ENCODE assay signal across 8 cellular contexts in genomic region chr11:102451041-102451692, GRCh38. TPM values are rescaled to one million over a fixed set of nuclear protein-coding genes. Genes with fewer than 3 reads are reported as not detected.
A peak's percentile ranks its signal among the peaks of the same experiment; 100 is the strongest.
DNase-seq lines count a peak whose midpoint lies in the region; ATAC-seq and TF ChIP-seq lines count a peak whose summit lies in the region.

No MANE protein-coding gene starts in this region.

- peak overlapping the region; percentile 18 to 47; a peak in 1 of 4 replicates for H4K8ac ChIP-seq in IMR-90 (ENCODE audit: low read depth in 2 of 2, low read length in 2 of 2)

- H3K23ac ChIP-seq in IMR-90 (ENCODE audit: low read depth, low read length): peak overlapping the region; percentile 69

- peaks cover 3% of the 10 kb centered on the region for H3K36me3 ChIP-seq in IMR-90 (ENCODE audit: control insufficient read depth, insufficient read depth, low read length)

- no peak for ATAC-seq in IMR-90 (ENCODE audit: low read depth)
- ATAC-seq in HG03025 (IDR thresholded peaks at IDR 0.05; ENCODE audit: low FRiP score, unreplicated experiment): no peak
- ATAC-seq in GM18498 (IDR thresholded peaks at IDR 0.05; ENCODE audit: unreplicated experiment): no peak

- TF ChIP-seq CTCF in 22Rv1 (IDR thresholded peaks at IDR 0.05) (no peak), IMR-90 (conservative IDR thresholded peaks at IDR 0.05; ENCODE audit: low read depth, low read length) (no peak), cardiac fibroblast (IDR thresholded peaks at IDR 0.05; ENCODE audit: low read depth, low read length) (no peak)

- peak overlapping the region; percentile 85; the same call in 1 of the 2 replicates for H3K4ac ChIP-seq in IMR-90 (ENCODE audit: low read depth, low read length)

- H3K4me1 ChIP-seq in IMR-90 (ENCODE audit: control insufficient read depth, insufficient read depth, low read length): peaks cover 17% of the 10 kb centered on the region
- H3K4me1 ChIP-seq in mononuclear cell (ENCODE audit: insufficient read depth, low read length): peaks cover 72% of the 10 kb centered on the region

- peak overlapping the region; percentile 13; the same call in 1 of the 2 replicates for H2BK20ac ChIP-seq in IMR-90 (ENCODE audit: low read depth, low read length)

- H2AK9ac ChIP-seq in IMR-90 (replicated peaks; ENCODE audit: low read depth, low read length, poor library complexity): peak overlapping the region; percentile 67

- peak overlapping the region; percentile 67 for H2BK120ac ChIP-seq in IMR-90 (ENCODE audit: low read depth, low read length)

- peak overlapping the region; percentile 92 for H2AFZ ChIP-seq in IMR-90 (replicated peaks; ENCODE audit: low read length, poor library complexity)

- in situ Hi-C loops in IMR-90 (cut with MboI; ENCODE audit: low sequenced_read_pairs): no loop called here

- peak overlapping the region; percentile 59; the same call in 1 of the 3 replicates for H2BK15ac ChIP-seq in IMR-90 (ENCODE audit: low read depth, low read length)

- no peak for TF ChIP-seq POLR2A in IMR-90 (IDR thresholded peaks at IDR 0.05; ENCODE audit: low read depth, low read length)

- peak overlapping the region; percentile 73; the same call in 1 of the 2 replicates for H3K56ac ChIP-seq in IMR-90 (ENCODE audit: extremely low read depth, insufficient read depth, low read length)

- BruUV-seq in IMR-90 (replicated peaks; lab: Mats Ljungman, UMichigan): TSS peak; percentile 31

- peak overlapping the region; percentile 95; the same call in 1 of the 2 replicates for H3K18ac ChIP-seq in IMR-90 (ENCODE audit: low read depth, low read length)

- H2BK5ac ChIP-seq in IMR-90 (ENCODE audit: low read depth, low read length, poor library complexity, severe bottlenecking): peak overlapping the region; percentile 83

- H4K20me1 ChIP-seq in IMR-90 (ENCODE audit: insufficient read depth, low read length): peaks cover 6% of the 10 kb centered on the region; the same call in 1 of the 2 replicates

- 0 out of 2 replicates have a peak overlapping the region, but pooled peaks have one; percentile 6 for H2AK5ac ChIP-seq in IMR-90 (ENCODE audit: low read depth, low read length)

- H3K9me3 ChIP-seq in IMR-90 (ENCODE audit: control insufficient read depth, insufficient read depth, low read length) (no peaks in the 10 kb centered on the region), mononuclear cell (ENCODE audit: low read depth, low read length) (no peaks in the 10 kb centered on the region)

- peak overlapping the region; percentile 81; the same call in 1 of the 2 replicates for H4K5ac ChIP-seq in IMR-90 (ENCODE audit: low read depth, low read length)

- POLR2A ChIA-PET in IMR-90 (lab: Charles Lee; ENCODE audit: unreplicated experiment): interaction anchor here (0.6 kb wide), 1 partner anchor 12 kb away, joined by 5 read pairs; no protein-coding TSS in a partner anchor

- no peak overlapping the region for H4K91ac ChIP-seq in IMR-90 (ENCODE audit: insufficient read depth, low read depth, low read length)

- dilution Hi-C loops in IMR-90 (cut with HindIII; ENCODE audit: low sequenced_read_pairs, unreplicated experiment): no loop called here

- peak overlapping the region; percentile 97 for H3K4me2 ChIP-seq in IMR-90 (ENCODE audit: low read depth, low read length)

- H3K4me3 ChIP-seq in IMR-90 (ENCODE audit: insufficient read depth, low read depth, low read length) (peak overlapping the region; percentile 94), cardiac fibroblast (replicated peaks in 1 of 2; ENCODE audit: low read depth in 2 of 2, low read length in 2 of 2) (peak overlapping the region; percentile 87 to 89), mononuclear cell (ENCODE audit: low read length) (peak overlapping the region; percentile 73)

- peak overlapping the region; percentile 93 for H3K9ac ChIP-seq in IMR-90 (ENCODE audit: low read depth, low read length)

- peaks cover 8% of the 10 kb centered on the region; the same call in 1 of the 2 replicates for H3K9me1 ChIP-seq in IMR-90 (ENCODE audit: insufficient read depth, low read length)

- no peaks in the 10 kb centered on the region for H3K27me3 ChIP-seq in IMR-90 (ENCODE audit: control insufficient read depth, insufficient read depth, low read length)
- no peaks in the 10 kb centered on the region for H3K27me3 ChIP-seq in mononuclear cell (ENCODE audit: insufficient read depth, low read length)

- peak overlapping the region; percentile 59 for H3K27ac ChIP-seq in 22Rv1
- peak overlapping the region; percentile 84 for H3K27ac ChIP-seq in IMR-90 (ENCODE audit: insufficient read depth, low read length)

- peaks cover 18 to 47% of the 10 kb centered on the region in 2 experiments; a peak in 3 of 4 replicates for H3K79me1 ChIP-seq in IMR-90 (ENCODE audit: low read depth in 1 of 2, low read length in 2 of 2)

- no peak for TF ChIP-seq RAD21 in IMR-90 (IDR thresholded peaks at IDR 0.05; ENCODE audit: low read length)

- intact Hi-C loops in IMR-90 (cut with micrococcal nuclease): loop anchor here (5.0 kb wide), 2 partner anchors 59 to 104 kb away; partner anchors contain the start of gene BIRC2

- CTCF ChIA-PET in IMR-90 (lab: Yijun Ruan, JAX): interaction anchor here (0.6 kb wide), 1 partner anchor 27 kb away, joined by 3 read pairs; no protein-coding TSS in a partner anchor

- DNase-seq in IMR-90 (no peak), cardiac fibroblast (ENCODE audit: low read depth in 2 of 2) (no peak), SK-N-DZ (ENCODE audit: low spot score) (no peak), NCI-H774 (lab: John Stamatoyannopoulos, UW) (no peak)

- peak overlapping the region; percentile 95 for H3K14ac ChIP-seq in IMR-90 (replicated peaks; ENCODE audit: low read depth, low read length)

- WGBS in IMR-90 (ENCODE audit: extremely low coverage in 2 of 2, insufficient read length in 1 of 2), 2 experiments: 29% methylated on average over 2 of the region's 6 CpGs; no CpG with 5 or more reads in 1 of the 2 experiments

TF ChIP-seq in IMR-90, 13 proteins besides CTCF, POLR2A, EP300 and RAD21:
- no peak for TF ChIP-seq MAZ (IDR thresholded peaks at IDR 0.05; ENCODE audit: borderline replicate concordance, low read depth, low read length)
- TF ChIP-seq USF2 (IDR thresholded peaks at IDR 0.05; ENCODE audit: low read depth, low read length): no peak
- TF ChIP-seq MXI1 (IDR thresholded peaks at IDR 0.05; ENCODE audit: borderline replicate concordance, low read depth, low read length): no peak
- no peak for TF ChIP-seq CHD1 (IDR thresholded peaks at IDR 0.05; ENCODE audit: low read depth, low read length)
- no peak for TF ChIP-seq MAFK (IDR thresholded peaks at IDR 0.05; ENCODE audit: low read depth, low read length)
- TF ChIP-seq ELK1 (IDR thresholded peaks at IDR 0.05; ENCODE audit: borderline replicate concordance, low read depth, low read length): no peak
- TF ChIP-seq RCOR1 (IDR thresholded peaks at IDR 0.05; ENCODE audit: insufficient replicate concordance, low read length): no peak
- TF ChIP-seq RFX5 (IDR thresholded peaks at IDR 0.05; ENCODE audit: low read depth, low read length): no peak
- no peak for TF ChIP-seq CEBPB (IDR thresholded peaks at IDR 0.05; ENCODE audit: low read depth, low read length)
- TF ChIP-seq FOS (IDR thresholded peaks at IDR 0.05; ENCODE audit: low read depth, low read length): no peak
- no peak for TF ChIP-seq BHLHE40 (IDR thresholded peaks at IDR 0.05; ENCODE audit: low read depth, low read length)
- TF ChIP-seq SMC3 (IDR thresholded peaks at IDR 0.05; ENCODE audit: low read depth, low read length): no peak
- no peak for TF ChIP-seq NFE2L2 (IDR thresholded peaks at IDR 0.05; ENCODE audit: low read depth, low read length)

RNA-seq across cellular contexts. Expression of gene TMEM123, which starts 1.4 kb away (rescaled TPM):
- total RNA-seq in IMR-90 (2012; rRNA removed) (127 and 138 TPM in 2 replicates), mononuclear cell (381 TPM)
- 96.9 and 191 TPM in 2 replicates for polyA plus RNA-seq in IMR-90 (2012; rRNA removed)
- polyA plus RNA-seq in IMR-90 (2012; cell fraction: cytosol; rRNA removed): 27.3 and 34.3 TPM in 2 replicates
- polyA plus RNA-seq in IMR-90 (2012; cell fraction: nucleus; rRNA removed; ENCODE audit: low replicate concordance): 5.9 and 19.4 TPM in 2 replicates
- 48.5 and 50.1 TPM in 2 replicates for polyA plus RNA-seq in SK-N-DZ (2014; cell fraction: cytosol; rRNA removed)
- polyA plus RNA-seq in SK-N-DZ (2014; cell fraction: nucleus; rRNA removed): 22.0 and 22.5 TPM in 2 replicates
